Comparison of ENCODE assay signal across 1 cellular context in genomic region chr1:26155370-26156284, GRCh38.
A peak's percentile ranks its signal among the peaks of the same experiment; 100 is the strongest.
TF ChIP-seq lines count a peak whose summit lies in the region.

No MANE protein-coding gene starts in this region.

TF ChIP-seq in H1, 55 proteins besides CTCF, POLR2A, EP300 and RAD21:
- TF ChIP-seq RBBP5 (IDR thresholded peaks at IDR 0.05; ENCODE audit: borderline replicate concordance, low read depth, low read length) (no peak), EZH2 (IDR thresholded peaks at IDR 0.05; ENCODE audit: low read depth, low read length, severe bottlenecking) (peak; percentile 56), KDM4A (IDR thresholded peaks at IDR 0.05; ENCODE audit: low read depth, low read length, severe bottlenecking) (no peak), USF2 (IDR thresholded peaks at IDR 0.05; ENCODE audit: low read length) (no peak), BACH1 (IDR thresholded peaks at IDR 0.05; ENCODE audit: low read length) (no peak), SUZ12 (IDR thresholded peaks at IDR 0.05; ENCODE audit: low read length) (peak; percentile 67; the same call in 1 of the 2 replicates), SIN3A (conservative IDR thresholded peaks at IDR 0.05 in 1 of 2, IDR thresholded peaks at IDR 0.05 in 1 of 2; ENCODE audit: low read depth in 1 of 2, low read length in 2 of 2) (no peak), TAF7 (optimal IDR thresholded peaks at IDR 0.05; ENCODE audit: borderline replicate concordance, low read depth, low read length) (no peak), RNF2 (IDR thresholded peaks at IDR 0.05; ENCODE audit: borderline replicate concordance, low read depth, low read length, missing control alignments, poor library complexity, severe bottlenecking) (peak; percentile 28), SIX5 (IDR thresholded peaks at IDR 0.05; ENCODE audit: low read depth, low read length) (no peak), HDAC2 (IDR thresholded peaks at IDR 0.05; ENCODE audit: borderline replicate concordance in 1 of 2, low read depth in 2 of 2, low read length in 2 of 2) (no peak; a peak in 1 of 4 replicates), MAX (IDR thresholded peaks at IDR 0.05) (no peak), GABPA (IDR thresholded peaks at IDR 0.05; ENCODE audit: borderline replicate concordance, insufficient read depth, low read length) (peak; percentile 80; the same call in 1 of the 2 replicates)
